Comparison of ENCODE assay signal across 9 cellular contexts in genomic region chr2:584863-585823, GRCh38.
DNase-seq lines count a peak whose midpoint lies in the region; ATAC-seq and TF ChIP-seq lines count a peak whose summit lies in the region.
"Had no signal": no experiment of that assay in that cellular context is flagged by ENCODE, and none has a peak within 500 bp of the region (broad histone marks: within the 10 kb centered on the region; RNA-seq: fewer than 3 reads in every experiment).

No MANE protein-coding gene starts in this region.

- H3K27ac ChIP-seq in PC-9 (no peak overlapping the region), coronary artery (no peak overlapping the region)
- H3K27ac ChIP-seq: cardiac muscle cell had no signal

- no peak overlapping the region for H3K4me3 ChIP-seq in PC-9
- H3K4me3 ChIP-seq in coronary artery = no peak overlapping the region
- H3K4me3 ChIP-seq: cardiac muscle cell had no signal

- H3K4me3 Mint-ChIP-seq in stimulated activated naive CD8-positive, alpha-beta T cell treated with anti-CD3 and anti-CD28 coated beads, Interleukin-15, amount 100 ng/mL, for 72 hours = peak overlapping the region; percentile 40 to 67

- H3K4me2 ChIP-seq in PC-9 = peak overlapping the region; percentile 48

- H3K9me3 Mint-ChIP-seq in stimulated activated naive CD8-positive, alpha-beta T cell treated with anti-CD3 and anti-CD28 coated beads, Interleukin-15, amount 100 ng/mL, for 72 hours = no peaks in the 10 kb centered on the region

- H2AFZ ChIP-seq in PC-9 = 0 out of 2 replicates have a peak overlapping the region, but pooled peaks have one; percentile 1

- CTCF ChIA-PET in PC-9 (lab: Charles Lee) = no interaction called here

- TF ChIP-seq CTCF in PC-9 (conservative IDR thresholded peaks at IDR 0.05) = no peak
- TF ChIP-seq CTCF in coronary artery (IDR thresholded peaks at IDR 0.05) = no peak

- no TSS peak for BruUV-seq in PC-9 (replicated peaks; lab: Mats Ljungman, UMichigan)

- no peaks in the 10 kb centered on the region for H3K79me2 ChIP-seq in PC-9 (ENCODE audit: low read depth)

- no peaks in the 10 kb centered on the region for H4K20me1 ChIP-seq in PC-9 (ENCODE audit: insufficient read depth)

- H3K27ac Mint-ChIP-seq in stimulated activated naive CD8-positive, alpha-beta T cell treated with anti-CD3 and anti-CD28 coated beads, Interleukin-15, amount 100 ng/mL, for 72 hours = no peak overlapping the region

- DNase-seq in PC-9 = peak in 1 of 2 experiments; percentile 57
- peak; percentile 50 for DNase-seq in coronary artery (ENCODE audit: low spot score)
- peak; percentile 23 to 47 for DNase-seq in stimulated activated naive CD8-positive, alpha-beta T cell treated with anti-CD3 and anti-CD28 coated beads, Interleukin-15, amount 100 ng/mL, for 72 hours
- no peak for DNase-seq in NK-92 (lab: John Stamatoyannopoulos, UW; ENCODE audit: unreplicated experiment)
- DNase-seq in ureter (ENCODE audit: low spot score) = no peak
- no peak for DNase-seq in NCI-H1105 (lab: John Stamatoyannopoulos, UW)

- H3K9me2 ChIP-seq in PC-9 (ENCODE audit: insufficient read depth) = no peaks in the 10 kb centered on the region

- peaks cover 51% of the 10 kb centered on the region for H3K4me1 ChIP-seq in PC-9 (replicated peaks; ENCODE audit: insufficient read depth)

- H3K27me3 ChIP-seq in PC-9 (ENCODE audit: insufficient read depth, low read depth) = 0 out of 2 replicates have a peak, but pooled peaks cover 5% of the 10 kb centered on the region

- H3F3A ChIP-seq in PC-9 (ENCODE audit: insufficient read depth, low read depth) = peaks cover 22% of the 10 kb centered on the region

- intact Hi-C loops in PC-9 (cut with micrococcal nuclease; ENCODE audit: unreplicated experiment) = no loop called here

- H3K9me3 ChIP-seq in PC-9 (ENCODE audit: insufficient read depth, low read depth) = no peaks in the 10 kb centered on the region

- POLR2A ChIA-PET in PC-9 (lab: Charles Lee; ENCODE audit: unreplicated experiment) = interaction anchor here (0.7 kb wide), 1 partner anchor 1599 kb away, joined by 3 read pairs; no protein-coding TSS in a partner anchor

- H3K27me3 Mint-ChIP-seq in stimulated activated naive CD8-positive, alpha-beta T cell treated with anti-CD3 and anti-CD28 coated beads, Interleukin-15, amount 100 ng/mL, for 72 hours = peaks cover 36% of the 10 kb centered on the region

- peaks cover 13% of the 10 kb centered on the region for H3K4me1 Mint-ChIP-seq in stimulated activated naive CD8-positive, alpha-beta T cell treated with anti-CD3 and anti-CD28 coated beads, Interleukin-15, amount 100 ng/mL, for 72 hours

- H3K36me3 ChIP-seq in PC-9 (ENCODE audit: low read depth) = no peaks in the 10 kb centered on the region
- H3K36me3 ChIP-seq: cardiac muscle cell had no signal

- ATAC-seq in GM18508 (IDR thresholded peaks at IDR 0.05; ENCODE audit: insufficient read depth, unreplicated experiment) (peak; percentile 95), HG02763 (IDR thresholded peaks at IDR 0.05; ENCODE audit: unreplicated experiment) (peak; percentile 95)
- peak; percentile 92 for ATAC-seq in stimulated activated naive CD8-positive, alpha-beta T cell treated with anti-CD3 and anti-CD28 coated beads, Interleukin-15, amount 100 ng/mL, for 72 hours

Comparison
In these comparisons a context has a peak if more than half of its experiments do, and no peak if none do; other contexts are left out.
1. DNase-seq: peak in coronary artery (single experiment) and stimulated activated naive CD8-positive, alpha-beta T cell treated with anti-CD3 and anti-CD28 coated beads, Interleukin-15, amount 100 ng/mL, for 72 hours (2 of 2); none in NK-92 (single experiment), ureter (single experiment) and NCI-H1105 (single experiment).
2. Peak in every context shown above with its lines, with median percentiles within 50 percentile points of each other: ATAC-seq.